In genomic region chr7:112939589-112940313, GRCh38 we compare ENCODE assay signal across 8 cellular contexts.
DNase-seq lines count a peak whose midpoint lies in the region; ATAC-seq and TF ChIP-seq lines count a peak whose summit lies in the region.

No MANE protein-coding gene starts in this region.

- H3K27ac ChIP-seq in angular gyrus (ENCODE audit: low read depth, low read length) (peak overlapping the region; percentile 86), left ventricle myocardium inferior (replicated peaks) (peak overlapping the region; percentile 86), upper lobe of right lung (peak overlapping the region; percentile 81)

- DNase-seq in NCI-H1694 (lab: John Stamatoyannopoulos, UW): peak; percentile 99
- peak; percentile 99 for DNase-seq in left ventricle myocardium inferior
- peak; percentile 100 for DNase-seq in posterior vena cava (ENCODE audit: low spot score)
- peak; percentile 100 for DNase-seq in upper lobe of right lung

- H3K9me3 ChIP-seq in left ventricle myocardium inferior (replicated peaks): no peaks in the 10 kb centered on the region
- H3K9me3 ChIP-seq in upper lobe of right lung: no peaks in the 10 kb centered on the region

- peaks cover 32% of the 10 kb centered on the region for H3K4me1 Mint-ChIP-seq in T-helper 1 cell treated with Interleukin-12 subunit alpha and Interleukin-12 subunit beta and Interleukin-4 antibody, amounts not matched to agents 30 μg/mL and 1 μg/mL, for 36 hours (ENCODE audit: low read depth)

- peaks cover 7% of the 10 kb centered on the region for H3K36me3 Mint-ChIP-seq in T-helper 1 cell treated with Interleukin-12 subunit alpha and Interleukin-12 subunit beta and Interleukin-4 antibody, amounts not matched to agents 30 μg/mL and 1 μg/mL, for 36 hours (ENCODE audit: low read depth)

- H3K27me3 ChIP-seq in left ventricle myocardium inferior (ENCODE audit: low read depth) (no peaks in the 10 kb centered on the region), upper lobe of right lung (no peaks in the 10 kb centered on the region)

- TF ChIP-seq CTCF in left ventricle myocardium inferior (IDR thresholded peaks at IDR 0.05; ENCODE audit: borderline replicate concordance) (no peak), upper lobe of right lung (IDR thresholded peaks at IDR 0.05) (no peak)

- H3K4me3 Mint-ChIP-seq in T-helper 1 cell treated with Interleukin-12 subunit alpha and Interleukin-12 subunit beta and Interleukin-4 antibody, amounts not matched to agents 30 μg/mL and 1 μg/mL, for 36 hours: peak overlapping the region; percentile 88

- H3K4me1 ChIP-seq in left ventricle myocardium inferior: peaks cover 56% of the 10 kb centered on the region
- peaks cover 21% of the 10 kb centered on the region for H3K4me1 ChIP-seq in upper lobe of right lung

- H3K27me3 Mint-ChIP-seq in T-helper 1 cell treated with Interleukin-12 subunit alpha and Interleukin-12 subunit beta and Interleukin-4 antibody, amounts not matched to agents 30 μg/mL and 1 μg/mL, for 36 hours (ENCODE audit: low read depth): peaks cover 4% of the 10 kb centered on the region

- peaks cover 4% of the 10 kb centered on the region for H3K9me3 Mint-ChIP-seq in T-helper 1 cell treated with Interleukin-12 subunit alpha and Interleukin-12 subunit beta and Interleukin-4 antibody, amounts not matched to agents 30 μg/mL and 1 μg/mL, for 36 hours

- ATAC-seq in GM18498 (IDR thresholded peaks at IDR 0.05; ENCODE audit: unreplicated experiment) (peak; percentile 97), HG02885 (IDR thresholded peaks at IDR 0.05; ENCODE audit: poor library complexity, unreplicated experiment) (peak; percentile 96), upper lobe of right lung (peak; percentile 99)

- H3K36me3 ChIP-seq in left ventricle myocardium inferior: no peaks in the 10 kb centered on the region
- no peaks in the 10 kb centered on the region for H3K36me3 ChIP-seq in upper lobe of right lung

- peak overlapping the region; percentile 92 for H3K27ac Mint-ChIP-seq in T-helper 1 cell treated with Interleukin-12 subunit alpha and Interleukin-12 subunit beta and Interleukin-4 antibody, amounts not matched to agents 30 μg/mL and 1 μg/mL, for 36 hours

- intact Hi-C loops in left ventricle myocardium inferior (cut with micrococcal nuclease): no loop called here
- intact Hi-C loops in posterior vena cava (cut with DNase I): no loop called here
- intact Hi-C loops in upper lobe of right lung (cut with DNase I): no loop called here

- H3K4me3 ChIP-seq in left ventricle myocardium inferior: peak overlapping the region; percentile 93
- peak overlapping the region; percentile 87 for H3K4me3 ChIP-seq in upper lobe of right lung

Comparison
In these comparisons a context has a peak if more than half of its experiments do, and no peak if none do; other contexts are left out.
1. Peak in every context shown above with its lines: DNase-seq, ATAC-seq, H3K4me3 ChIP-seq and H3K27ac ChIP-seq.